In genomic region chrX:71543316-71543715, GRCh38 we compare ENCODE assay signal across 8 cellular contexts. TPM values are rescaled to one million over a fixed set of nuclear protein-coding genes. Genes with fewer than 3 reads are reported as not detected.
A peak's percentile ranks its signal among the peaks of the same experiment; 100 is the strongest.
DNase-seq lines count a peak whose midpoint lies in the region; ATAC-seq and TF ChIP-seq lines count a peak whose summit lies in the region.

No MANE protein-coding gene starts in this region.

- no TSS peak for BruUV-seq in IMR-90 (replicated peaks; lab: Mats Ljungman, UMichigan)

- no peak overlapping the region for H3K23ac ChIP-seq in IMR-90 (ENCODE audit: low read depth, low read length)
- no peak overlapping the region for H3K23ac ChIP-seq in mesendoderm (ENCODE audit: low read length)

- peak; percentile 40 for ATAC-seq in IMR-90 (ENCODE audit: low read depth)

- H4K91ac ChIP-seq in IMR-90 (ENCODE audit: insufficient read depth, low read depth, low read length) = no peak overlapping the region

- H3K4me1 ChIP-seq in IMR-90 (ENCODE audit: control insufficient read depth, insufficient read depth, low read length) = no peaks in the 10 kb centered on the region; the same call in 1 of the 2 replicates
- H3K4me1 ChIP-seq in adipocyte (ENCODE audit: control insufficient read depth, insufficient read depth, low read length) = peaks cover 35% of the 10 kb centered on the region
- no peaks in the 10 kb centered on the region for H3K4me1 ChIP-seq in mesendoderm (ENCODE audit: control insufficient read depth, low read depth, low read length)

- no peak for TF ChIP-seq RAD21 in IMR-90 (IDR thresholded peaks at IDR 0.05; ENCODE audit: low read length)

- DNase-seq in AG20443 (ENCODE audit: low spot score) (peak; percentile 35), IMR-90 (peak; percentile 83), adipocyte (ENCODE audit: low read depth) (peak; percentile 60), kidney glomerular epithelial cell (lab: John Stamatoyannopoulos, UW) (peak; percentile 81), mesendoderm (no peak), NCI-H187 (lab: John Stamatoyannopoulos, UW) (no peak), RPMI8226 (no peak), NCI-H524 treated with DMSO at 0.1 percent for 48 hours (lab: John Stamatoyannopoulos, UW) (no peak)

- in situ Hi-C loops in IMR-90 (cut with MboI; ENCODE audit: low sequenced_read_pairs) = no loop called here

- H4K5ac ChIP-seq in IMR-90 (ENCODE audit: low read depth, low read length) (no peak overlapping the region), mesendoderm (ENCODE audit: low read length) (no peak overlapping the region)

- H3K27me3 ChIP-seq in IMR-90 (ENCODE audit: control insufficient read depth, insufficient read depth, low read length) (no peaks in the 10 kb centered on the region), adipocyte (replicated peaks; ENCODE audit: control insufficient read depth, insufficient read depth, low read length) (peaks cover 8% of the 10 kb centered on the region), mesendoderm (ENCODE audit: insufficient read depth, low read length, poor library complexity) (no peaks in the 10 kb centered on the region)

- H3K9me3 ChIP-seq in IMR-90 (ENCODE audit: control insufficient read depth, insufficient read depth, low read length) (no peaks in the 10 kb centered on the region; the same call in 1 of the 2 replicates), adipocyte (ENCODE audit: control insufficient read depth, low read length) (no peaks in the 10 kb centered on the region)

- dilution Hi-C loops in IMR-90 (cut with HindIII; ENCODE audit: low sequenced_read_pairs, unreplicated experiment) = no loop called here

- 40% methylated on average over 1 of the region's 2 CpGs; no CpG with 5 or more reads in 1 of the 2 experiments for WGBS in IMR-90 (ENCODE audit: extremely low coverage in 2 of 2, insufficient read length in 1 of 2), 2 experiments
- no CpG with 5 or more reads among the region's 2 CpGs for WGBS in mesendoderm (ENCODE audit: extremely low coverage, insufficient coverage, low lambda C conversion rate)

- TF ChIP-seq POLR2A in IMR-90 (IDR thresholded peaks at IDR 0.05; ENCODE audit: low read depth, low read length) = no peak

- H3K4ac ChIP-seq in IMR-90 (ENCODE audit: low read depth, low read length) (no peak overlapping the region), mesendoderm (ENCODE audit: low read depth, low read length) (no peak overlapping the region)

- TF ChIP-seq CTCF in IMR-90 (conservative IDR thresholded peaks at IDR 0.05; ENCODE audit: low read depth, low read length) = no peak

- no peak overlapping the region for H3K27ac ChIP-seq in IMR-90 (ENCODE audit: insufficient read depth, low read length)
- H3K27ac ChIP-seq in mesendoderm (ENCODE audit: low read depth, low read length) = no peak overlapping the region

- peaks cover 65% of the 10 kb centered on the region for H4K20me1 ChIP-seq in IMR-90 (ENCODE audit: insufficient read depth, low read length)

- H2BK5ac ChIP-seq in IMR-90 (ENCODE audit: low read depth, low read length, poor library complexity, severe bottlenecking) (peak overlapping the region; percentile 20), mesendoderm (ENCODE audit: low read length) (no peak overlapping the region)

- H2AK9ac ChIP-seq in IMR-90 (replicated peaks; ENCODE audit: low read depth, low read length, poor library complexity) = no peak overlapping the region

- H4K8ac ChIP-seq in IMR-90 (ENCODE audit: low read depth in 2 of 2, low read length in 2 of 2) (no peak overlapping the region), mesendoderm (ENCODE audit: low read depth, low read length) (no peak overlapping the region)

- H3K79me2 ChIP-seq in mesendoderm (ENCODE audit: control insufficient read depth, insufficient read depth, low read length) = peaks cover 72% of the 10 kb centered on the region

- H2AFZ ChIP-seq in IMR-90 (replicated peaks; ENCODE audit: low read length, poor library complexity) = no peak overlapping the region

- CTCF ChIA-PET in IMR-90 (lab: Yijun Ruan, JAX) = no interaction called here

- no peak overlapping the region for H2BK120ac ChIP-seq in IMR-90 (ENCODE audit: low read depth, low read length)
- no peak overlapping the region for H2BK120ac ChIP-seq in mesendoderm (ENCODE audit: low read depth, low read length)

- H3K9ac ChIP-seq in IMR-90 (ENCODE audit: low read depth, low read length) (no peak overlapping the region), adipocyte (ENCODE audit: low read length) (no peak overlapping the region), mesendoderm (ENCODE audit: low read length) (no peak overlapping the region)

- peaks cover 17% of the 10 kb centered on the region for H3K36me3 ChIP-seq in IMR-90 (ENCODE audit: control insufficient read depth, insufficient read depth, low read length)
- peaks cover 42% of the 10 kb centered on the region for H3K36me3 ChIP-seq in adipocyte (ENCODE audit: control insufficient read depth, insufficient read depth, low read length, severe bottlenecking)
- H3K36me3 ChIP-seq in mesendoderm (ENCODE audit: control insufficient read depth, insufficient read depth, low read length) = peaks cover 2% of the 10 kb centered on the region

- peaks cover 18 to 39% of the 10 kb centered on the region in 2 experiments; a peak in 3 of 4 replicates for H3K79me1 ChIP-seq in IMR-90 (ENCODE audit: low read depth in 1 of 2, low read length in 2 of 2)
- no peaks in the 10 kb centered on the region for H3K79me1 ChIP-seq in mesendoderm (ENCODE audit: low read length)

- intact Hi-C loops in IMR-90 (cut with micrococcal nuclease) = no loop called here

- H3K4me3 ChIP-seq in IMR-90 (ENCODE audit: insufficient read depth, low read depth, low read length) (no peak overlapping the region), adipocyte (ENCODE audit: low read length) (no peak overlapping the region), mesendoderm (ENCODE audit: low read length) (no peak overlapping the region)

- H2AK5ac ChIP-seq in IMR-90 (ENCODE audit: low read depth, low read length) = no peak overlapping the region
- no peak overlapping the region for H2AK5ac ChIP-seq in mesendoderm (ENCODE audit: low read length)

- H3K4me2 ChIP-seq in IMR-90 (ENCODE audit: low read depth, low read length) = peak overlapping the region; percentile 36
- no peak overlapping the region for H3K4me2 ChIP-seq in mesendoderm (ENCODE audit: low read length)

- H3K56ac ChIP-seq in IMR-90 (ENCODE audit: extremely low read depth, insufficient read depth, low read length) = no peak overlapping the region
- no peak overlapping the region for H3K56ac ChIP-seq in mesendoderm (ENCODE audit: low read length)

- H3K14ac ChIP-seq in IMR-90 (replicated peaks; ENCODE audit: low read depth, low read length) = no peak overlapping the region

- POLR2A ChIA-PET in IMR-90 (lab: Charles Lee; ENCODE audit: unreplicated experiment) = no interaction called here

- H3K18ac ChIP-seq in IMR-90 (ENCODE audit: low read depth, low read length) (no peak overlapping the region), mesendoderm (ENCODE audit: low read length) (no peak overlapping the region)

- H3K9me1 ChIP-seq in IMR-90 (ENCODE audit: insufficient read depth, low read length) = peaks cover 4% of the 10 kb centered on the region; the same call in 1 of the 2 replicates

- no peak overlapping the region for H2BK20ac ChIP-seq in IMR-90 (ENCODE audit: low read depth, low read length)

- H2BK15ac ChIP-seq in IMR-90 (ENCODE audit: low read depth, low read length) = no peak overlapping the region
- no peak overlapping the region for H2BK15ac ChIP-seq in mesendoderm (replicated peaks; ENCODE audit: low read depth)

TF ChIP-seq in IMR-90, 13 proteins besides CTCF, POLR2A, EP300 and RAD21:
- TF ChIP-seq MAFK (IDR thresholded peaks at IDR 0.05; ENCODE audit: low read depth, low read length) (peak; percentile 9; the same call in 1 of the 2 replicates), NFE2L2 (IDR thresholded peaks at IDR 0.05; ENCODE audit: low read depth, low read length) (no peak), MXI1 (IDR thresholded peaks at IDR 0.05; ENCODE audit: borderline replicate concordance, low read depth, low read length) (no peak), CHD1 (IDR thresholded peaks at IDR 0.05; ENCODE audit: low read depth, low read length) (no peak), BHLHE40 (IDR thresholded peaks at IDR 0.05; ENCODE audit: low read depth, low read length) (peak; percentile 48; the same call in 1 of the 2 replicates), MAZ (IDR thresholded peaks at IDR 0.05; ENCODE audit: borderline replicate concordance, low read depth, low read length) (no peak)
TF ChIP-seq in IMR-90: peak in this region for 2.

RNA-seq across cellular contexts. Expression of gene OGT, which starts 10.4 kb away (rescaled TPM):
- total RNA-seq in IMR-90 (2012; rRNA removed) = 65.0 and 80.7 TPM in 2 replicates
- polyA plus RNA-seq in IMR-90 (2012; rRNA removed) = 96.8 and 113 TPM in 2 replicates
- polyA plus RNA-seq in IMR-90 (2012; cell fraction: cytosol; rRNA removed) = 11.0 and 20.0 TPM in 2 replicates
- 296 and 1,795 TPM in 2 replicates for polyA plus RNA-seq in IMR-90 (2012; cell fraction: nucleus; rRNA removed; ENCODE audit: low replicate concordance)
- polyA plus RNA-seq in mesendoderm (2013, experiment 1 of 2) = 37.4 TPM
- 35.7 TPM for polyA plus RNA-seq in mesendoderm (2013, experiment 2 of 2)

RNA-seq across cellular contexts. Expression of gene GCNA, which starts 34.9 kb away (rescaled TPM):
- 0.83 and 0.90 TPM in 2 replicates for total RNA-seq in IMR-90 (2012; rRNA removed)
- polyA plus RNA-seq in IMR-90 (2012; rRNA removed) = 0.75 and 1.3 TPM in 2 replicates
- polyA plus RNA-seq in IMR-90 (2012; cell fraction: cytosol; rRNA removed) = 0.25 and 0.29 TPM in 2 replicates
- polyA plus RNA-seq in IMR-90 (2012; cell fraction: nucleus; rRNA removed; ENCODE audit: low replicate concordance) = 2.3 and 9.8 TPM in 2 replicates
- polyA plus RNA-seq in mesendoderm (2013, experiment 1 of 2) = 1.1 TPM
- 0.97 TPM for polyA plus RNA-seq in mesendoderm (2013, experiment 2 of 2)

Comparison
In these comparisons a context has a peak if more than half of its experiments do, and no peak if none do; other contexts are left out.
1. DNase-seq: peak in AG20443 (single experiment), IMR-90 (single experiment), adipocyte (single experiment) and kidney glomerular epithelial cell (single experiment); none in mesendoderm (single experiment), NCI-H187 (0 of 2), RPMI8226 (single experiment) and NCI-H524 treated with DMSO at 0.1 percent for 48 hours (single experiment).